9 cellular contexts compared by ENCODE assay signal in the genomic region with DNA sequence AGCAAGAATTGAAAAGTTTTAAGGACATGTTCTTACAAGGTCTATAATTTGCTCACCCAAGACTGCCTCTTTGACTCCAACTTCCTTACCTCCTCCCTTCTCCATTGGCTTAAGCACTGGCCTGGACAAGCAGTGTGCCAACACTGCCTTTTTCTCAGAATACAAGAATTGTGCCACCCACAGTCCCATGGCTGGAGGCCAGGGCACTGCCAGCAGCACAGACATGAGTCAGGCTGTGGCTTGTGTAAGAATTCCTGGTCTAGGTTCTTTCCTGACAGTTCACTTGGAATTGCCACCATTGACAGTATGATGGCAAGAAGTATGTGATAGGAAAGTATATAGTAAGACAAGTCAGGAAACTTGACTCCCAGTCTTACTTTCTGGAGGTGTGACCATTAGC.
DNase-seq lines count a peak whose midpoint lies in the region; ATAC-seq, FAIRE-seq and TF ChIP-seq lines count a peak whose summit lies in the region.
"Had no signal": no experiment of that assay in that cellular context is flagged by ENCODE, and none has a peak within 500 bp of the region (broad histone marks: within the 10 kb centered on the region; RNA-seq: fewer than 3 reads in every experiment).

No MANE protein-coding gene starts in this region.

- peak overlapping the region; percentile 19; the same call in 1 of the 2 replicates for H3K9ac ChIP-seq in SK-N-SH

- no peaks in the 10 kb centered on the region for H3K9me2 ChIP-seq in SK-N-SH

- CTCF ChIA-PET in SK-N-SH (lab: Yijun Ruan, JAX) (no interaction called here), Caco-2 (lab: Charles Lee) (no interaction called here)

- H3K4me3 Mint-ChIP-seq in CD14-positive monocyte = no peak overlapping the region
- no peak overlapping the region for H3K4me3 Mint-ChIP-seq in Caco-2 (ENCODE audit: unreplicated experiment)

- peaks cover 0 to 10% of the 10 kb centered on the region in 2 experiments; a peak in 2 of 4 replicates for H3K4me1 ChIP-seq in SK-N-SH (ENCODE audit: control insufficient read depth in 1 of 2, insufficient read depth in 2 of 2, low read depth in 1 of 2, low read length in 1 of 2)
- H3K4me1 ChIP-seq in pancreas = peaks cover 5 to 28% (median 14%) of the 10 kb centered on the region in 3 donors
- H3K4me1 ChIP-seq in Caco-2 = peaks cover 7% of the 10 kb centered on the region

- 0 out of 2 replicates have a peak overlapping the region, but pooled peaks have one; percentile 14 for H2AFZ ChIP-seq in SK-N-SH (ENCODE audit: low read depth)

- TF ChIP-seq CTCF in CD14-positive monocyte (IDR thresholded peaks at IDR 0.05) (no peak), SK-N-SH (IDR thresholded peaks at IDR 0.05) (no peak), foreskin fibroblast (IDR thresholded peaks at IDR 0.05; ENCODE audit: low read depth, low read length) (no peak), pancreas (IDR thresholded peaks at IDR 0.05) (no peak), Caco-2 (IDR thresholded peaks at IDR 0.05; ENCODE audit: insufficient read depth in 1 of 2, low read depth in 1 of 2, low read length in 1 of 2, severe bottlenecking in 1 of 2, unreplicated experiment in 1 of 2) (no peak)

- no peaks in the 10 kb centered on the region for H3K36me3 ChIP-seq in SK-N-SH (replicated peaks in 1 of 2; ENCODE audit: control insufficient read depth in 1 of 2, insufficient read depth in 2 of 2, low read length in 1 of 2)
- H3K36me3 ChIP-seq in pancreas = no peaks in the 10 kb centered on the region
- no peaks in the 10 kb centered on the region for H3K36me3 ChIP-seq in Caco-2 (ENCODE audit: control insufficient read depth, insufficient read depth, low read length)

- ATAC-seq in pancreas (peak; percentile 95 to 98 (median 96)), HG03432 (IDR thresholded peaks at IDR 0.05; ENCODE audit: unreplicated experiment) (no peak)

- peak in 1 of 2 experiments; percentile 82; a peak in 2 of 4 replicates for TF ChIP-seq EP300 in SK-N-SH (IDR thresholded peaks at IDR 0.05; ENCODE audit: borderline replicate concordance in 1 of 2, low read depth in 1 of 2, low read length in 1 of 2)

- no peaks in the 10 kb centered on the region for H3K9me3 ChIP-seq in SK-N-SH
- H3K9me3 ChIP-seq in pancreas = no peaks in the 10 kb centered on the region
- no peaks in the 10 kb centered on the region for H3K9me3 ChIP-seq in Caco-2

- H3K36me3 Mint-ChIP-seq in CD14-positive monocyte (no peaks in the 10 kb centered on the region), Caco-2 (ENCODE audit: insufficient read depth, unreplicated experiment) (no peaks in the 10 kb centered on the region)

- H3K27me3 ChIP-seq in SK-N-SH (ENCODE audit: insufficient read depth) = no peaks in the 10 kb centered on the region
- H3K27me3 ChIP-seq in pancreas = no peaks in the 10 kb centered on the region
- H3K27me3 ChIP-seq in Caco-2 (replicated peaks; ENCODE audit: control insufficient read depth, insufficient read depth, low read length) = no peaks in the 10 kb centered on the region

- peak overlapping the region in 2 of 7 donors; percentile 40 to 66 for H3K27ac Mint-ChIP-seq in CD14-positive monocyte
- no peak overlapping the region for H3K27ac Mint-ChIP-seq in Caco-2 (ENCODE audit: unreplicated experiment)

- H3K4me1 Mint-ChIP-seq in CD14-positive monocyte (peaks cover 31% of the 10 kb centered on the region), Caco-2 (ENCODE audit: low read depth, unreplicated experiment) (peaks cover 23% of the 10 kb centered on the region)

- no peak for FAIRE-seq in pancreas (lab: Jason Lieb, UNC)

- DNase-seq in CD14-positive monocyte (ENCODE audit: low spot score) (peak; percentile 61), SK-N-SH (no peak), foreskin fibroblast (peak; percentile 73 to 84), pancreas (peak; percentile 84 to 96 (median 94)), DMS79 treated with DMSO at 0.1 percent for 48 hours (lab: John Stamatoyannopoulos, UW) (no peak), Caco-2 (no peak)
- no peak for DNase-seq in stimulated activated CD4-positive, alpha-beta T cell treated with anti-CD3 and anti-CD28 coated beads, Interleukin-12 subunit alpha, Interleukin-12 subunit beta, amount 100 ng/mL, for 4 hours
- DNase-seq: stimulated activated CD4-positive, alpha-beta T cell treated with anti-CD3 and anti-CD28 coated beads, Interleukin-4, amount 100 ng/mL, for 1 hour had no signal

- peaks cover 0 to 2% (median 0%) of the 10 kb centered on the region in 3 donors for H3K27me3 Mint-ChIP-seq in CD14-positive monocyte (ENCODE audit: low read depth in 3 of 3)
- H3K27me3 Mint-ChIP-seq in Caco-2 (ENCODE audit: insufficient read depth, unreplicated experiment) = no peaks in the 10 kb centered on the region

- H3K9me3 Mint-ChIP-seq in CD14-positive monocyte (peaks cover 0 to 6% (median 2%) of the 10 kb centered on the region in 7 donors), Caco-2 (ENCODE audit: unreplicated experiment) (no peaks in the 10 kb centered on the region)

- BruUV-seq in Caco-2 (replicated peaks; lab: Mats Ljungman, UMichigan) = no TSS peak

- intact Hi-C loops in CD14-positive monocyte (cut with micrococcal nuclease) = no loop called here
- intact Hi-C loops in pancreas (cut with DNase I) = no loop called here
- intact Hi-C loops in Caco-2 (cut with micrococcal nuclease; ENCODE audit: unreplicated experiment) = no loop called here

- no peak for TF ChIP-seq RAD21 in SK-N-SH (IDR thresholded peaks at IDR 0.05; ENCODE audit: low read length)

- H3F3A ChIP-seq in SK-N-SH (replicated peaks; ENCODE audit: insufficient read depth) = peaks cover 29% of the 10 kb centered on the region

- H3K27ac ChIP-seq in SK-N-SH (ENCODE audit: low read depth in 2 of 2, low read length in 1 of 2) = peak overlapping the region; percentile 50 to 83
- H3K27ac ChIP-seq in pancreas = peak overlapping the region in 3 of 4 donors; percentile 10 to 83 (median 83)

- POLR2A ChIA-PET in SK-N-SH (lab: Yijun Ruan, JAX) = no interaction called here
- POLR2A ChIA-PET in Caco-2 (lab: Charles Lee) = no interaction called here

- no peaks in the 10 kb centered on the region for H4K20me1 ChIP-seq in SK-N-SH (ENCODE audit: insufficient read depth)

- H3K4me3 ChIP-seq in SK-N-SH (ENCODE audit: low read depth in 2 of 2, low read length in 1 of 2) = no peak overlapping the region
- H3K4me3 ChIP-seq in foreskin fibroblast (ENCODE audit: low read depth in 1 of 2, low read length in 2 of 2) = no peak overlapping the region
- no peak overlapping the region for H3K4me3 ChIP-seq in pancreas
- no peak overlapping the region for H3K4me3 ChIP-seq in Caco-2 (ENCODE audit: low read depth, low read length)

- H3K4me2 ChIP-seq in SK-N-SH = peak overlapping the region; percentile 4; the same call in 1 of the 2 replicates

- no peaks in the 10 kb centered on the region for H3K79me2 ChIP-seq in SK-N-SH (ENCODE audit: insufficient read depth)

TF ChIP-seq in SK-N-SH, 30 proteins besides CTCF, POLR2A, EP300 and RAD21 (continues in another document):
- TF ChIP-seq TAF1 (IDR thresholded peaks at IDR 0.05; ENCODE audit: borderline replicate concordance, low read depth, low read length) = no peak
- TF ChIP-seq TCF12 (IDR thresholded peaks at IDR 0.05) = peak; percentile 89
- peak; percentile 85 for TF ChIP-seq TEAD4 (IDR thresholded peaks at IDR 0.05; ENCODE audit: borderline replicate concordance, insufficient read depth)
- peak; percentile 53; the same call in 1 of the 2 replicates for TF ChIP-seq RXRA (IDR thresholded peaks at IDR 0.05; ENCODE audit: borderline replicate concordance, low read depth)
- TF ChIP-seq SIN3A (IDR thresholded peaks at IDR 0.05; ENCODE audit: borderline replicate concordance, low read depth, low read length) = peak; percentile 59; the same call in 1 of the 2 replicates
- TF ChIP-seq MAX (IDR thresholded peaks at IDR 0.05; ENCODE audit: low read depth) = peak; percentile 69; the same call in 1 of the 2 replicates
- peak; percentile 75 for TF ChIP-seq JUND (IDR thresholded peaks at IDR 0.05)
- TF ChIP-seq NFIC (IDR thresholded peaks at IDR 0.05; ENCODE audit: borderline replicate concordance) = peak; percentile 96
- TF ChIP-seq POLR2AphosphoS5 (IDR thresholded peaks at IDR 0.05; ENCODE audit: low read depth, low read length) = no peak
- no peak for TF ChIP-seq NRF1 (IDR thresholded peaks at IDR 0.05; ENCODE audit: low read depth, low read length)
- TF ChIP-seq, protein P1, sequence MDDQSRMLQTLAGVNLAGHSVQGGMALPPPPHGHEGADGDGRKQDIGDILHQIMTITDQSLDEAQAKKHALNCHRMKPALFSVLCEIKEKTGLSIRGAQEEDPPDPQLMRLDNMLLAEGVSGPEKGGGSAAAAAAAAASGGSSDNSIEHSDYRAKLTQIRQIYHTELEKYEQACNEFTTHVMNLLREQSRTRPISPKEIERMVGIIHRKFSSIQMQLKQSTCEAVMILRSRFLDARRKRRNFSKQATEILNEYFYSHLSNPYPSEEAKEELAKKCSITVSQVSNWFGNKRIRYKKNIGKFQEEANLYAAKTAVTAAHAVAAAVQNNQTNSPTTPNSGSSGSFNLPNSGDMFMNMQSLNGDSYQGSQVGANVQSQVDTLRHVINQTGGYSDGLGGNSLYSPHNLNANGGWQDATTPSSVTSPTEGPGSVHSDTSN (IDR thresholded peaks at IDR 0.05) = peak; percentile 87

Comparison
In these comparisons a context has a peak if more than half of its experiments do, and no peak if none do; other contexts are left out.
1. DNase-seq: peak in CD14-positive monocyte (single experiment), foreskin fibroblast (2 of 2) and pancreas (6 of 6); none in SK-N-SH (single experiment), DMS79 treated with DMSO at 0.1 percent for 48 hours (single experiment), Caco-2 (0 of 2) and stimulated activated CD4-positive, alpha-beta T cell treated with anti-CD3 and anti-CD28 coated beads, Interleukin-12 subunit alpha, Interleukin-12 subunit beta, amount 100 ng/mL, for 4 hours (single experiment).